In the genomic region with DNA sequence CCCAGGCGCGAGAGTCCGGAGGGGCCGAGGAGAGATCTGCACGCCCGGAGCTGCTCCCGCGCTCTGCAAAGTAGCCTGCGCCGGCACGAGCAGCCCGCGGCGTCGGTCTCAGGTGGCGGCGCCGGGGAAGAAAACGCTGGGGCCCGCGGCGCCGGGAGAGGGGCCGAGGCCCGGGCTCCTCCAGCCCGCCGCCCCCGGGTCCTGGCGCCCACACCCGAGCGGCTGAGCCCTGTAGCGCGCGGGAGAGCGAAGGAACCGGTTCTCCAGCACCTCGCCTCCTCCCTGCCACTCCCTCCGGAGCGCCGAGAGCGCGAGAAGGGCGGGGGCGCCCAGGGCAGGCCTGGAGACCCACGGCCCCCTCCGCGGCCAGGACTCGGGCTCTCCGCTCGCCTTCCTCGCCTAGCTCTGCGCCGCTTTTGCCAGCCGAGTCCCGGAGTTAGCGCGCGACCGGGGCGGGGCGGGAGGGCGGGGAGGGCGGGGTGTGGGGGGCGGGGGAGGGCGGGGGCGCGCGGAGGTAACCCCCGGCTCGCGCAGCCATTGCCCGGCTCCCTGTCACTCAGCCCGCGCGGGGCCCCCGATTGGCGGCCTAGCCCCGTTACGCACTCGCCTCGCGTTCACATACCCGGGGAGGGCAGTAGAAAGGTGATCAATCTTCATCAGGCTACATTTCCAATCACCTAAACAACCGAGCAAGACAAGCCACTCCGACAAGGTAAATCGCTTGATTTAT, we compare ENCODE assay signal across 8 cellular contexts.
A peak's percentile ranks its signal among the peaks of the same experiment; 100 is the strongest.
DNase-seq lines count a peak whose midpoint lies in the region; ATAC-seq and TF ChIP-seq lines count a peak whose summit lies in the region.

A gene (plus strand): TSS at position 645 of the 730 bp plus-strand sequence. CDS start 2,161 bp downstream, outside the sequence.

- H2AFZ ChIP-seq in parathyroid adenoma, result peak within 1 kb of the TSS; percentile 75

- H3K9ac ChIP-seq in parathyroid adenoma, result no peak within 1 kb of the TSS

- H3K4me1 ChIP-seq in parathyroid adenoma, result peaks cover 3% of the 10 kb centered on the region

- no peaks in the 10 kb centered on the region for H3K36me3 ChIP-seq in parathyroid adenoma (ENCODE audit: control insufficient read depth, insufficient read depth, low read length)

- H3K27ac ChIP-seq in parathyroid adenoma, result no peak within 1 kb of the TSS

- peak within 1 kb of the TSS; percentile 32 for H3K4me3 ChIP-seq in parathyroid adenoma (ENCODE audit: low read depth, low read length)

- DNase-seq in EH (ENCODE audit: low read depth) (peak; percentile 67), HPDE6-E6E7 (ENCODE audit: extremely low spot score) (peak; percentile 96), NCI-H82 (lab: John Stamatoyannopoulos, UW) (peak; percentile 92), globus pallidus (ENCODE audit: low spot score) (peak; percentile 52), MV-4-11 (lab: John Stamatoyannopoulos, UW) (no peak)
- DNase-seq in activated T-cell treated with anti-CD3 and anti-CD28 coated beads, Interleukin-2, amount 50 U/mL, for 1 hour, result peak; percentile 52

- no peaks in the 10 kb centered on the region for H3K79me2 ChIP-seq in parathyroid adenoma

- no peak for TF ChIP-seq CTCF in parathyroid adenoma (IDR thresholded peaks at IDR 0.05)

- peak; percentile 76 for ATAC-seq in GM21447 (IDR thresholded peaks at IDR 0.05; ENCODE audit: unreplicated experiment)

- H3K4me2 ChIP-seq in parathyroid adenoma (ENCODE audit: low read length), result peak within 1 kb of the TSS; percentile 58

- H3K27me3 ChIP-seq in parathyroid adenoma (ENCODE audit: control insufficient read depth, insufficient read depth, low read length), result peaks cover 30% of the 10 kb centered on the region

- H3K9me3 ChIP-seq in parathyroid adenoma (ENCODE audit: control insufficient read depth, low read length), result no peaks in the 10 kb centered on the region
